ENCODE assay signal across 12 cellular contexts in genomic region chr1:21706151-21706835, GRCh38. TPM values are rescaled to one million over a fixed set of nuclear protein-coding genes. Genes with fewer than 3 reads are reported as not detected.
A peak's percentile ranks its signal among the peaks of the same experiment; 100 is the strongest.
DNase-seq lines count a peak whose midpoint lies in the region; ATAC-seq lines count a peak whose summit lies in the region.
"Had no signal": no experiment of that assay in that cellular context is flagged by ENCODE, and none has a peak within 500 bp of the region (broad histone marks: within the 10 kb centered on the region; RNA-seq: fewer than 3 reads in every experiment).

No MANE protein-coding gene starts in this region.

- POLR2A ChIA-PET in CD8-positive, alpha-beta memory T cell (lab: Charles Lee), result interaction anchor here (0.6 kb wide), 1 partner anchor 113 kb away, joined by 3 read pairs; no protein-coding TSS in a partner anchor

- H3K27ac Mint-ChIP-seq in memory B cell, result peak overlapping the region; percentile 74
- peak overlapping the region in 2 of 8 donors; percentile 8 to 9 for H3K27ac Mint-ChIP-seq in CD8-positive, alpha-beta memory T cell
- H3K27ac Mint-ChIP-seq: activated CD4-positive, alpha-beta T cell treated with anti-CD3 and anti-CD28 coated beads for 36 hours; natural killer cell had no signal

- CTCF ChIA-PET in CD8-positive, alpha-beta memory T cell (lab: Charles Lee), result no interaction called here

- H3K27ac ChIP-seq in CD8-positive, alpha-beta memory T cell (ENCODE audit: low read depth, low read length), result no peak overlapping the region

- H3K36me3 Mint-ChIP-seq in memory B cell, result peaks cover 23% of the 10 kb centered on the region
- H3K36me3 Mint-ChIP-seq in CD8-positive, alpha-beta memory T cell, result peaks cover 9 to 76% (median 24%) of the 10 kb centered on the region in 3 donors

- no peaks in the 10 kb centered on the region for H3K4me1 ChIP-seq in CD8-positive, alpha-beta memory T cell (ENCODE audit: insufficient read depth, low read length)

- no peaks in the 10 kb centered on the region for H3K27me3 Mint-ChIP-seq in memory B cell
- H3K27me3 Mint-ChIP-seq in CD8-positive, alpha-beta memory T cell, result no peaks in the 10 kb centered on the region
- H3K27me3 Mint-ChIP-seq: activated CD4-positive, alpha-beta T cell treated with anti-CD3 and anti-CD28 coated beads for 36 hours had no signal

- in situ Hi-C loops in G401 (cut with HindIII; ENCODE audit: low sequenced_read_pairs), result no loop called here

- no peaks in the 10 kb centered on the region for H3K9me3 Mint-ChIP-seq in memory B cell
- H3K9me3 Mint-ChIP-seq in CD8-positive, alpha-beta memory T cell, result no peaks in the 10 kb centered on the region
- H3K9me3 Mint-ChIP-seq: natural killer cell had no signal

- peak; percentile 77 for ATAC-seq in memory B cell (ENCODE audit: low read depth)
- no peak for ATAC-seq in GM18498 (IDR thresholded peaks at IDR 0.05; ENCODE audit: unreplicated experiment)
- ATAC-seq in HG02840 (IDR thresholded peaks at IDR 0.05; ENCODE audit: low FRiP score, unreplicated experiment), result no peak
- ATAC-seq: activated CD4-positive, alpha-beta T cell treated with anti-CD3 and anti-CD28 coated beads for 36 hours; natural killer cell had no signal

- H3K36me3 ChIP-seq in CD8-positive, alpha-beta memory T cell (ENCODE audit: insufficient read depth, low read length), result peaks cover 41% of the 10 kb centered on the region

- peaks cover 6% of the 10 kb centered on the region for H3K4me1 Mint-ChIP-seq in memory B cell
- no peaks in the 10 kb centered on the region for H3K4me1 Mint-ChIP-seq in CD8-positive, alpha-beta memory T cell

- no peaks in the 10 kb centered on the region for H3K27me3 ChIP-seq in CD8-positive, alpha-beta memory T cell (ENCODE audit: insufficient read depth, low read length, poor library complexity, severe bottlenecking)

- DNase-seq in CD1c-positive myeloid dendritic cell (ENCODE audit: extremely low spot score) (peak; percentile 46), NAMALWA (ENCODE audit: low spot score) (peak; percentile 33), dedifferentiated amniotic fluid mesenchymal stem cell (ENCODE audit: extremely low spot score) (peak; percentile 22), memory B cell (ENCODE audit: low spot score in 2 of 2) (peak in 1 of 2 donors; percentile 7), G401 (ENCODE audit: low spot score) (no peak)
- DNase-seq in CD8-positive, alpha-beta memory T cell, result no peak
- DNase-seq: activated CD4-positive, alpha-beta T cell treated with anti-CD3 and anti-CD28 coated beads for 36 hours; effector CD8-positive, alpha-beta T cell; natural killer cell; NCI-H2081 treated with DMSO at 0.1 percent for 48 hours had no signal

- no peaks in the 10 kb centered on the region for H3K9me3 ChIP-seq in CD8-positive, alpha-beta memory T cell (ENCODE audit: low read length)

- H3K4me3 ChIP-seq in CD8-positive, alpha-beta memory T cell (ENCODE audit: low read length), result no peak overlapping the region

- no peak overlapping the region for H3K4me3 Mint-ChIP-seq in memory B cell
- H3K4me3 Mint-ChIP-seq in CD8-positive, alpha-beta memory T cell, result no peak overlapping the region
- H3K4me3 Mint-ChIP-seq: activated CD4-positive, alpha-beta T cell treated with anti-CD3 and anti-CD28 coated beads for 36 hours; natural killer cell had no signal

RNA-seq across cellular contexts. Expression of gene RAP1GAP, which starts 37.1 kb away (rescaled TPM):
- 3.7 and 4.8 TPM in 2 replicates for total RNA-seq in G401 (2014; rRNA removed; shearing (Covaris generic))
- total RNA-seq in CD8-positive, alpha-beta memory T cell, result under 1 TPM; 0.44 to 0.50 TPM
- polyA plus RNA-seq in CD8-positive, alpha-beta memory T cell, result not detected

Comparison
In these comparisons a context has a peak if more than half of its experiments do, and no peak if none do; other contexts are left out.
1. DNase-seq: peak in CD1c-positive myeloid dendritic cell (single experiment), NAMALWA (single experiment) and dedifferentiated amniotic fluid mesenchymal stem cell (single experiment); none in G401 (single experiment) and CD8-positive, alpha-beta memory T cell (0 of 5).